In the genomic region with DNA sequence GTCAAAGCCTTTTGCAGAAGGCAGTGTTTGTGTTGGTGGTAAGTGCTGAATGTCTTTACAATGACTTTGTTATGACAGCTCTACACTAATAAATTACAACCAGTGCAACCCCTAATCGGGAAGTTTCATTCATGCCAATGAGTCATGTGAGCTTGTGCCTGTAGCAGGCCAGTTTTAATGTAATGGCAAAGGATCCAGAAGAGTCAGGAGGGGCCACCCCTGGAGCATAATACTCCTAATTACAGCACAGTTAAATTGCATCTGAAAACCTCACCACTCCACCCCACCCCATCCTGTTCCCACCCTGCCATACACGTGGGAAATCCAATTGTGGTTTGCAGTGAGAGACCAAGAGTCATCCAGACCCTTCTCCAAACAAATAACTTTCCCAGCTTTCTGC, we compare ENCODE assay signal across 10 cellular contexts.
DNase-seq lines count a peak whose midpoint lies in the region; ATAC-seq, FAIRE-seq and TF ChIP-seq lines count a peak whose summit lies in the region.
"Had no signal": no experiment of that assay in that cellular context is flagged by ENCODE, and none has a peak within 500 bp of the region (broad histone marks: within the 10 kb centered on the region; RNA-seq: fewer than 3 reads in every experiment).

No MANE protein-coding gene starts in this region.

- CTCF ChIA-PET in K562 (lab: Yijun Ruan, JAX; ENCODE audit: low intra/inter-chr PET ratio), result no interaction called here
- CTCF ChIA-PET in T-cell (lab: Charles Lee), result no interaction called here

- H3K36me3 ChIP-seq in K562 (ENCODE audit: control insufficient read depth, insufficient read depth, low read length) (no peaks in the 10 kb centered on the region), uterus (no peaks in the 10 kb centered on the region)

- no peak for TF ChIP-seq RAD21 in K562 (CRISPR knock-in tag; conservative IDR thresholded peaks at IDR 0.05 in 1 of 2, IDR thresholded peaks at IDR 0.05 in 1 of 2)

- peaks cover 16 to 20% (median 18%) of the 10 kb centered on the region in 3 donors for H3K9me3 Mint-ChIP-seq in T-cell

- H3K9ac ChIP-seq in K562 (ENCODE audit: insufficient read depth in 1 of 2, low read depth in 2 of 2, low read length in 2 of 2), result no peak overlapping the region

- H3K79me2 ChIP-seq in K562 (ENCODE audit: control insufficient read depth, insufficient read depth, low read length), result no peaks in the 10 kb centered on the region

- DNase-seq in Daoy (ENCODE audit: low read depth) (peak; percentile 87), NCI-H2107 treated with DMSO at 0.1 percent for 48 hours (lab: John Stamatoyannopoulos, UW; ENCODE audit: unreplicated experiment) (peak; percentile 91), K562 (ENCODE audit: extremely low read depth in 1 of 4, low spot score in 3 of 4) (peak in 1 of 4 experiments; percentile 1), omental fat pad (ENCODE audit: low spot score) (no peak), uterus (no peak), amniotic stem cell (lab: John Stamatoyannopoulos, UW) (no peak), D721Med (ENCODE audit: insufficient read length, low spot score) (no peak), T-cell (no peak)
- DNase-seq: activated effector memory CD4-positive, alpha-beta T cell treated with Interleukin-2 at 50 U/mL for 16 hours had no signal

- no peaks in the 10 kb centered on the region for H3K27me3 Mint-ChIP-seq in T-cell
- H3K27me3 Mint-ChIP-seq: natural killer cell treated with Interleukin-12 subunit alpha and Interleukin-12 subunit beta and Interleukin-15 and Interleukin-18, amount 100 ng/mL, for 72 hours had no signal

- TF ChIP-seq POLR2A in K562 (conservative IDR thresholded peaks at IDR 0.05) (no peak), uterus (IDR thresholded peaks at IDR 0.05) (no peak)

- no peaks in the 10 kb centered on the region for H4K20me1 ChIP-seq in K562 (replicated peaks; ENCODE audit: control insufficient read depth, insufficient read depth, low read length)

- H3K36me3 Mint-ChIP-seq in T-cell, result no peaks in the 10 kb centered on the region
- H3K36me3 Mint-ChIP-seq: natural killer cell treated with Interleukin-12 subunit alpha and Interleukin-12 subunit beta and Interleukin-15 and Interleukin-18, amount 100 ng/mL, for 72 hours had no signal

- H3K27ac ChIP-seq in K562 (ENCODE audit: extremely low read depth, low read depth, low read length), result no peak overlapping the region
- H3K27ac ChIP-seq in uterus, result no peak overlapping the region

- WGBS in K562 (ENCODE audit: insufficient coverage, low coverage, missing lambda C conversion rate), result 0% methylated on average over 2 of the region's 2 CpGs

- H3K27ac Mint-ChIP-seq in T-cell, result no peak overlapping the region
- H3K27ac Mint-ChIP-seq: natural killer cell treated with Interleukin-12 subunit alpha and Interleukin-12 subunit beta and Interleukin-15 and Interleukin-18, amount 100 ng/mL, for 72 hours had no signal

- ATAC-seq in K562 (no peak), omental fat pad (ENCODE audit: low FRiP score) (peak; percentile 74), T-cell (replicated peaks in 1 of 4) (no peak)
- ATAC-seq: natural killer cell treated with Interleukin-12 subunit alpha and Interleukin-12 subunit beta and Interleukin-15 and Interleukin-18, amount 100 ng/mL, for 72 hours had no signal

- no peaks in the 10 kb centered on the region for H3K9me1 ChIP-seq in K562 (ENCODE audit: control insufficient read depth, insufficient read depth, low read length)

- BruUV-seq in K562 (replicated peaks; lab: Mats Ljungman, UMichigan), result no TSS peak

- no peaks in the 10 kb centered on the region for H3K27me3 ChIP-seq in K562 (ENCODE audit: control insufficient read depth in 2 of 2, insufficient read depth in 2 of 2, low read length in 2 of 2)
- H3K27me3 ChIP-seq in uterus, result no peaks in the 10 kb centered on the region

- in situ Hi-C loops in K562 (cut with MboI), result no loop called here

- no peak for TF ChIP-seq EP300 in K562 (IDR thresholded peaks at IDR 0.05; ENCODE audit: low read length)

- H3K9me3 ChIP-seq in K562 (replicated peaks; ENCODE audit: control insufficient read depth, insufficient read depth, low read depth, low read length) (no peaks in the 10 kb centered on the region), uterus (no peaks in the 10 kb centered on the region)

- no peak for FAIRE-seq in K562 (lab: Jason Lieb, UNC)
- FAIRE-seq in D721Med (lab: Jason Lieb, UNC), result no peak

- intact Hi-C loops in K562 (cut with micrococcal nuclease) (no loop called here), uterus (cut with DNase I; ENCODE audit: low total_unique reads) (no loop called here)

- H2AFZ ChIP-seq in K562 (ENCODE audit: low read depth, low read length), result no peak overlapping the region

- no peak overlapping the region for H3K4me2 ChIP-seq in K562 (ENCODE audit: insufficient read depth, low read length)

- TF ChIP-seq CTCF in K562 (IDR thresholded peaks at IDR 0.05 in 2 of 3, conservative IDR thresholded peaks at IDR 0.05 in 1 of 3; ENCODE audit: insufficient read depth in 2 of 3, low read depth in 1 of 3, low read length in 3 of 3), result no peak
- TF ChIP-seq CTCF in omental fat pad (IDR thresholded peaks at IDR 0.05), result no peak
- TF ChIP-seq CTCF in uterus (IDR thresholded peaks at IDR 0.05), result no peak
- no peak for TF ChIP-seq CTCF in D721Med (IDR thresholded peaks at IDR 0.05; ENCODE audit: insufficient read depth, missing control alignments)

- no peak overlapping the region for H3K4me3 Mint-ChIP-seq in T-cell
- H3K4me3 Mint-ChIP-seq: natural killer cell treated with Interleukin-12 subunit alpha and Interleukin-12 subunit beta and Interleukin-15 and Interleukin-18, amount 100 ng/mL, for 72 hours had no signal

- H3K4me1 Mint-ChIP-seq in T-cell, result no peaks in the 10 kb centered on the region

- no peaks in the 10 kb centered on the region; a peak in 1 of 5 replicates for H3K4me1 ChIP-seq in K562 (replicated peaks in 1 of 2; ENCODE audit: control insufficient read depth in 2 of 2, insufficient read depth in 2 of 2, low read length in 2 of 2)
- peaks cover 6 to 7% of the 10 kb centered on the region in 2 donors for H3K4me1 ChIP-seq in uterus

- POLR2A ChIA-PET in K562 (lab: Yijun Ruan, JAX) (interaction anchor here (1.8 kb wide), 1 partner anchor 10 kb away, joined by 6 read pairs; no protein-coding TSS in a partner anchor), T-cell (lab: Charles Lee) (no interaction called here)

- H3K4me3 ChIP-seq in K562, result no peak overlapping the region
- no peak overlapping the region for H3K4me3 ChIP-seq in uterus

TF ChIP-seq in K562, 482 proteins besides CTCF, POLR2A, EP300 and RAD21 (continues in another document):
- TF ChIP-seq C11orf30 (IDR thresholded peaks at IDR 0.05; ENCODE audit: low read depth), result no peak
- TF ChIP-seq, protein P1, sequence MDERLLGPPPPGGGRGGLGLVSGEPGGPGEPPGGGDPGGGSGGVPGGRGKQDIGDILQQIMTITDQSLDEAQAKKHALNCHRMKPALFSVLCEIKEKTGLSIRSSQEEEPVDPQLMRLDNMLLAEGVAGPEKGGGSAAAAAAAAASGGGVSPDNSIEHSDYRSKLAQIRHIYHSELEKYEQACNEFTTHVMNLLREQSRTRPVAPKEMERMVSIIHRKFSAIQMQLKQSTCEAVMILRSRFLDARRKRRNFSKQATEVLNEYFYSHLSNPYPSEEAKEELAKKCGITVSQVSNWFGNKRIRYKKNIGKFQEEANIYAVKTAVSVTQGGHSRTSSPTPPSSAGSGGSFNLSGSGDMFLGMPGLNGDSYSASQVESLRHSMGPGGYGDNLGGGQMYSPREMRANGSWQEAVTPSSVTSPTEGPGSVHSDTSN (CRISPR knock-in tag; IDR thresholded peaks at IDR 0.05; ENCODE audit: low read depth), result no peak
- TF ChIP-seq, protein P1 (tag; conservative IDR thresholded peaks at IDR 0.05; ENCODE audit: low read depth), result peak; percentile 79
- TF ChIP-seq, protein P2, sequence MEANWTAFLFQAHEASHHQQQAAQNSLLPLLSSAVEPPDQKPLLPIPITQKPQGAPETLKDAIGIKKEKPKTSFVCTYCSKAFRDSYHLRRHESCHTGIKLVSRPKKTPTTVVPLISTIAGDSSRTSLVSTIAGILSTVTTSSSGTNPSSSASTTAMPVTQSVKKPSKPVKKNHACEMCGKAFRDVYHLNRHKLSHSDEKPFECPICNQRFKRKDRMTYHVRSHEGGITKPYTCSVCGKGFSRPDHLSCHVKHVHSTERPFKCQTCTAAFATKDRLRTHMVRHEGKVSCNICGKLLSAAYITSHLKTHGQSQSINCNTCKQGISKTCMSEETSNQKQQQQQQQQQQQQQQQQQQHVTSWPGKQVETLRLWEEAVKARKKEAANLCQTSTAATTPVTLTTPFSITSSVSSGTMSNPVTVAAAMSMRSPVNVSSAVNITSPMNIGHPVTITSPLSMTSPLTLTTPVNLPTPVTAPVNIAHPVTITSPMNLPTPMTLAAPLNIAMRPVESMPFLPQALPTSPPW (CRISPR knock-in tag; IDR thresholded peaks at IDR 0.05), result peak; percentile 59
- no peak for TF ChIP-seq CBX8 (IDR thresholded peaks at IDR 0.05; ENCODE audit: borderline replicate concordance, extremely low read depth, low read depth, low read length, poor library complexity, severe bottlenecking)
- TF ChIP-seq BACH1 (tag; IDR thresholded peaks at IDR 0.05), result no peak
- no peak for TF ChIP-seq POU5F1 (IDR thresholded peaks at IDR 0.05; ENCODE audit: borderline replicate concordance, low read depth, low read length, partially characterized antibody)
- 0 out of 2 replicates have a peak, but pooled peaks have one; percentile 6 for TF ChIP-seq ZNF589 (CRISPR knock-in tag; IDR thresholded peaks at IDR 0.05; ENCODE audit: low read depth)
- peak; percentile 76 for TF ChIP-seq MEIS2 (IDR thresholded peaks at IDR 0.05; ENCODE audit: partially characterized antibody)
- TF ChIP-seq, protein P3, sequence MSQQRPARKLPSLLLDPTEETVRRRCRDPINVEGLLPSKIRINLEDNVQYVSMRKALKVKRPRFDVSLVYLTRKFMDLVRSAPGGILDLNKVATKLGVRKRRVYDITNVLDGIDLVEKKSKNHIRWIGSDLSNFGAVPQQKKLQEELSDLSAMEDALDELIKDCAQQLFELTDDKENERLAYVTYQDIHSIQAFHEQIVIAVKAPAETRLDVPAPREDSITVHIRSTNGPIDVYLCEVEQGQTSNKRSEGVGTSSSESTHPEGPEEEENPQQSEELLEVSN (IDR thresholded peaks at IDR 0.05; ENCODE audit: borderline replicate concordance in 1 of 2, extremely low read depth in 1 of 2, insufficient read depth in 1 of 2, insufficient read length in 1 of 2, low read depth in 1 of 2, low read length in 1 of 2, poor library complexity in 1 of 2, severe bottlenecking in 1 of 2), result no peak
- TF ChIP-seq YBX1 (IDR thresholded peaks at IDR 0.05), result no peak

Comparison
In these comparisons a context has a peak if more than half of its experiments do, and no peak if none do; other contexts are left out.
1. DNase-seq: peak in Daoy (single experiment) and NCI-H2107 treated with DMSO at 0.1 percent for 48 hours (single experiment); none in omental fat pad (single experiment), uterus (0 of 2), amniotic stem cell (single experiment), D721Med (single experiment) and T-cell (0 of 34).